ENCODE assay signal across 10 cellular contexts in genomic region chr6:22880686-22881433, GRCh38.
DNase-seq lines count a peak whose midpoint lies in the region; ATAC-seq and TF ChIP-seq lines count a peak whose summit lies in the region.
"Had no signal": no experiment of that assay in that cellular context is flagged by ENCODE, and none has a peak within 500 bp of the region (broad histone marks: within the 10 kb centered on the region; RNA-seq: fewer than 3 reads in every experiment).

No MANE protein-coding gene starts in this region.

- no peak for TF ChIP-seq CTCF in astrocyte of the cerebellum (IDR thresholded peaks at IDR 0.05; ENCODE audit: low read depth, low read length, missing control alignments)

- H3K27me3 ChIP-seq in right cardiac atrium (ENCODE audit: control insufficient read depth, insufficient read depth): no peaks in the 10 kb centered on the region

- intact Hi-C loops in right cardiac atrium (cut with DNase I): no loop called here

- peak; percentile 83 to 84 for ATAC-seq in right cardiac atrium
- no peak for ATAC-seq in GM21528 (IDR thresholded peaks at IDR 0.05; ENCODE audit: low FRiP score, unreplicated experiment)
- no peak for ATAC-seq in HG03520 (IDR thresholded peaks at IDR 0.05; ENCODE audit: unreplicated experiment)

- peaks cover 2% of the 10 kb centered on the region for H3K4me1 ChIP-seq in right cardiac atrium (ENCODE audit: control insufficient read depth, insufficient read depth, low read length)

- no peak overlapping the region for H3K4me3 ChIP-seq in astrocyte of the cerebellum (ENCODE audit: low read depth, low read length)
- no peak overlapping the region for H3K4me3 ChIP-seq in right cardiac atrium (ENCODE audit: low read length)
- H3K4me3 ChIP-seq in skeletal muscle cell (ENCODE audit: low read depth, low read length): no peak overlapping the region

- no peak overlapping the region for H3K27ac ChIP-seq in right cardiac atrium (ENCODE audit: low read length)

- DNase-seq in GOT3 (lab: John Stamatoyannopoulos, UW) (peak; percentile 9), astrocyte of the cerebellum (ENCODE audit: low read depth) (peak; percentile 97), right cardiac atrium (no peak), skeletal muscle cell (ENCODE audit: low read depth) (peak; percentile 93), NCI-H446 treated with DMSO at 0.1 percent for 48 hours (lab: John Stamatoyannopoulos, UW) (no peak), GM19238 (ENCODE audit: insufficient read length, low spot score) (no peak)
- DNase-seq: activated CD4-positive, alpha-beta memory T cell treated with anti-CD3 and anti-CD28 coated beads for 36 hours; NCI-H2029 treated with DMSO at 0.1 percent for 48 hours had no signal

- no peaks in the 10 kb centered on the region for H3K9me3 ChIP-seq in right cardiac atrium (ENCODE audit: control insufficient read depth, low read length)

- in situ Hi-C loops in astrocyte of the cerebellum (cut with HindIII; ENCODE audit: low sequenced_read_pairs): no loop called here

- WGBS in right cardiac atrium: 25% methylated on average over 3 of the region's 3 CpGs

Comparison
In these comparisons a context has a peak if more than half of its experiments do, and no peak if none do; other contexts are left out.
1. DNase-seq: peak in GOT3 (single experiment), astrocyte of the cerebellum (single experiment) and skeletal muscle cell (single experiment); none in right cardiac atrium (0 of 3), NCI-H446 treated with DMSO at 0.1 percent for 48 hours (single experiment) and GM19238 (single experiment).
2. ATAC-seq: peak in right cardiac atrium (2 of 2); none in GM21528 (single experiment) and HG03520 (single experiment).